Comparison of ENCODE assay signal across 10 cellular contexts in the genomic region with DNA sequence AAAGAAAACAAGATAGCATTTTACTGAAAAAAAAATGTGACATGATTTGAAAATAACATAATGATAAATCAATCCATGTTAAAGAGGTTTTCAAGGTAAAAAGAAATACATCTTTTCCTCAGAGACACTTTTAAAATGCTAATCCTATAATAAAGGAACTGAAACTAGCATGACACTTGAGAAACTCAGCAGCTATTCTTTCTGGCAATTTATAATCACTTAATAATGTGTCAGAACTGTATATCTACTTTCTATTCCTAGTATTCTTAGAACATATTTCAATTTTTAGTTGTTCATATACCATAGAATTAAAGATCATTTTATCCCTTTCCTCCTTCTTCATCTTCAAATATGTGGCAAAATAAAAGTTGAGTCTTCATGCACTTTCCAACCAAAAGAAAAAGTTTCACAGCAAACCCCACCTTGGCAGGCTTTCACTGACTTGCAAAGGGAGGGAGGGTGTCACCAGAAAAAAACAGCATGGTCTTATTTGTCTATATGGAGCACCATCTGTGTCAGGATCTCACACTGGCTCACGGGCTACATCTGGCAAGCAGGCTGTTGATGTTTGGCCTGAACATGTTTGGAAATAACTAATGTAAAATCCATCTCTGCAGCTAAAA. TPM values are rescaled to one million over a fixed set of nuclear protein-coding genes. Genes with fewer than 3 reads are reported as not detected.
DNase-seq lines count a peak whose midpoint lies in the region; ATAC-seq and TF ChIP-seq lines count a peak whose summit lies in the region.
"Had no signal": no experiment of that assay in that cellular context is flagged by ENCODE, and none has a peak within 500 bp of the region (broad histone marks: within the 10 kb centered on the region; RNA-seq: fewer than 3 reads in every experiment).

No MANE protein-coding gene starts in this region.

- WGBS in aorta, 2 donors = 35 to 41% methylated on average over 1 of the region's 1 CpG

- intact Hi-C loops in aorta (cut with DNase I) = loop anchor here in 1 of 2 donors (10.0 kb wide), 1 partner anchor 47 kb away; the partner anchor contains the start of gene FHL5

- H3K36me3 ChIP-seq in aorta (ENCODE audit: control insufficient read depth in 1 of 2, insufficient read depth in 2 of 2, low read length in 1 of 2) = no peaks in the 10 kb centered on the region

- no peak for TF ChIP-seq CTCF in GM12865 (IDR thresholded peaks at IDR 0.05; ENCODE audit: insufficient read depth, low read depth, low read length, missing control alignments)

- H3K9me3 ChIP-seq in aorta (ENCODE audit: control insufficient read depth, low read length) = no peaks in the 10 kb centered on the region

- DNase-seq in GM12865 (ENCODE audit: low read depth) = peak; percentile 39
- peak; percentile 1 to 69 for DNase-seq in NCI-H446 (lab: John Stamatoyannopoulos, UW)
- no peak for DNase-seq in aorta
- DNase-seq in amygdala (lab: John Stamatoyannopoulos, UW) = no peak
- no peak for DNase-seq in activated CD4-positive, alpha-beta T cell treated with anti-CD3 and anti-CD28 coated beads, Interleukin-2, amount 50 U/mL, for 48 hours
- DNase-seq in HuH-7.5 (ENCODE audit: low spot score) = no peak
- DNase-seq: SHP77 treated with DMSO at 0.1 percent for 48 hours had no signal

- no peak overlapping the region for H3K27ac ChIP-seq in aorta (ENCODE audit: low read depth in 1 of 2, low read length in 2 of 2)

- H3K4me1 ChIP-seq in aorta (ENCODE audit: control insufficient read depth in 1 of 2, insufficient read depth in 2 of 2, low read length in 2 of 2) = peaks cover 5% of the 10 kb centered on the region in 2 donors

- H3K4me3 ChIP-seq in GM12865 (ENCODE audit: low read depth, low read length) (no peak overlapping the region), aorta (ENCODE audit: low read length in 2 of 2) (no peak overlapping the region)

- ATAC-seq in GM19467 (IDR thresholded peaks at IDR 0.05; ENCODE audit: unreplicated experiment) = peak; percentile 74
- peak; percentile 70 for ATAC-seq in HG03025 (IDR thresholded peaks at IDR 0.05; ENCODE audit: low FRiP score, unreplicated experiment)
- ATAC-seq in aorta (ENCODE audit: low FRiP score) = no peak

- peaks cover 0 to 1% of the 10 kb centered on the region in 2 donors for H3K27me3 ChIP-seq in aorta (ENCODE audit: control insufficient read depth in 1 of 2, insufficient read depth in 2 of 2, low read length in 1 of 2)

RNA-seq across cellular contexts. Expression of gene FHL5, which starts 48.5 kb away (rescaled TPM):
- total RNA-seq in aorta = 100 to 1,000 TPM in 1 of 2 donors, 10 to 100 TPM in 1; 38.3 to 413 TPM
- 100 to 1,000 TPM in 1 of 2 donors, 10 to 100 TPM in 1; 37.6 to 106 TPM for polyA plus RNA-seq in aorta
- total RNA-seq: bronchial epithelial cell had no signal

Comparison
In these comparisons a context has a peak if more than half of its experiments do, and no peak if none do; other contexts are left out.
1. DNase-seq: peak in GM12865 (single experiment) and NCI-H446 (2 of 2); none in aorta (0 of 2), amygdala (0 of 56), activated CD4-positive, alpha-beta T cell treated with anti-CD3 and anti-CD28 coated beads, Interleukin-2, amount 50 U/mL, for 48 hours (0 of 2) and HuH-7.5 (single experiment).